In the genomic region with DNA sequence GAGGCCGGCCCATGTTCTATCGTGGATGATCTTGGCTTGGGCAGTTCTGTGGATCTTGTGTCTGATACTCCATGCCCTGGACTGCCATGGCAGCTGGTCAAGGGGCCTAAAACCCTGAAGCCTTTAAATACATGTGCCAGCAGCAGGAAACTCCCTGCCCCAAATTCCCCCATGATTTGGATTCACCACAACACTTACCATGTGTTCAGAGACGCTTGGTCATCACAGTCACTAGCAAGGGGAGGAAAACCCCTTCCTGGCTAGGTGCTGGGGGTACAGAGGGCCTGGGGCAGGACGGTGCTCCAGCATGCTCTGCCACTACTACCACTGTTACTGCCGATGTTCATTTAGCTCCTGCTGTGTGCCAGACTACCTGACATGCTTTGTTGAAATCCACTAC, we compare ENCODE assay signal across 24 cellular contexts.
DNase-seq lines count a peak whose midpoint lies in the region; ATAC-seq, FAIRE-seq and TF ChIP-seq lines count a peak whose summit lies in the region.
"Had no signal": no experiment of that assay in that cellular context is flagged by ENCODE, and none has a peak within 500 bp of the region (broad histone marks: within the 10 kb centered on the region; RNA-seq: fewer than 3 reads in every experiment).

No MANE protein-coding gene starts in this region.

- H3K36me3 Mint-ChIP-seq in natural killer cell treated with Interleukin-12 subunit alpha and Interleukin-12 subunit beta and Interleukin-15 and Interleukin-18, amount 100 ng/mL, for 72 hours = no peaks in the 10 kb centered on the region
- H3K36me3 Mint-ChIP-seq in natural killer cell = no peaks in the 10 kb centered on the region

- no peak for TF ChIP-seq EP300 in GM12878 (IDR thresholded peaks at IDR 0.05; ENCODE audit: borderline replicate concordance in 1 of 2, control insufficient read depth in 1 of 2, low read depth in 2 of 2, low read length in 2 of 2)

- no peak for TF ChIP-seq RAD21 in GM12878 (IDR thresholded peaks at IDR 0.05; ENCODE audit: insufficient read depth, low read depth, low read length)

- no peaks in the 10 kb centered on the region for H3K27me3 ChIP-seq in GM12878 (replicated peaks in 1 of 2; ENCODE audit: control insufficient read depth in 2 of 2, insufficient read depth in 2 of 2, low read length in 1 of 2)
- no peaks in the 10 kb centered on the region for H3K27me3 ChIP-seq in heart right ventricle
- no peaks in the 10 kb centered on the region for H3K27me3 ChIP-seq in thyroid gland
- H3K27me3 ChIP-seq: adrenal gland, brain microvascular endothelial cell, foreskin keratinocyte, hepatocyte, left lung, right lobe of liver, uterus had no signal

- POLR2A ChIA-PET in GM12878 (lab: Charles Lee) = interaction anchor here (0.6 kb wide), 1 partner anchor 852 kb away, joined by 3 read pairs; no protein-coding TSS in a partner anchor

- WGBS in GM12878 (ENCODE audit: insufficient coverage, insufficient replicate concordance, low lambda C conversion rate, missing lambda C conversion rate) = 40% methylated on average over 5 of the region's 5 CpGs
- 94 to 95% methylated on average over 5 of the region's 5 CpGs for WGBS in heart right ventricle, 2 donors
- WGBS in thyroid gland, 2 donors = 89 to 96% methylated on average over 5 of the region's 5 CpGs

- H3K4me3 Mint-ChIP-seq in natural killer cell treated with Interleukin-12 subunit alpha and Interleukin-12 subunit beta and Interleukin-15 and Interleukin-18, amount 100 ng/mL, for 72 hours = no peak overlapping the region
- no peak overlapping the region for H3K4me3 Mint-ChIP-seq in natural killer cell
- H3K4me3 Mint-ChIP-seq: CD4-positive, alpha-beta T cell; GM23338; naive thymus-derived CD4-positive, alpha-beta T cell had no signal

- H3K27ac Mint-ChIP-seq in natural killer cell treated with Interleukin-12 subunit alpha and Interleukin-12 subunit beta and Interleukin-15 and Interleukin-18, amount 100 ng/mL, for 72 hours = peak overlapping the region in 1 of 2 donors; percentile 76
- H3K27ac Mint-ChIP-seq in natural killer cell = no peak overlapping the region
- H3K27ac Mint-ChIP-seq: activated T-helper 2 cell treated with anti-CD3 and anti-CD28 coated beads, Interferon-gamma antibody, Interleukin-2, Interleukin-4, amounts not matched to agents 10 μg/mL and 5 μg/mL and 100 μg/mL, durations not matched to agents 14 hours and 24 hours and 36 hours; CD4-positive, alpha-beta T cell had no signal

- DNase-seq in natural killer cell treated with Interleukin-12 subunit alpha and Interleukin-12 subunit beta and Interleukin-15 and Interleukin-18, amount 100 ng/mL, for 72 hours (ENCODE audit: low spot score) = peak; percentile 59
- DNase-seq in natural killer cell (no peak), GM12878 (ENCODE audit: low read depth, low spot score) (peak; percentile 37), NCI-H2196 (lab: John Stamatoyannopoulos, UW; ENCODE audit: unreplicated experiment) (no peak), SIG-M5 treated with dmso at 0.1 percent for 504 hours (lab: John Stamatoyannopoulos, UW; ENCODE audit: unreplicated experiment) (no peak), heart right ventricle (no peak), thyroid gland (no peak)
- DNase-seq: adrenal gland; brain microvascular endothelial cell; CD4-positive, alpha-beta T cell; effector CD8-positive, alpha-beta T cell; foreskin keratinocyte; left lung; naive thymus-derived CD4-positive, alpha-beta T cell; NCI-H1694; right lobe of liver; T1000; uterus had no signal

- RAD21 ChIA-PET in GM12878 (lab: Charles Lee; ENCODE audit: unreplicated experiment) = no interaction called here

- no peaks in the 10 kb centered on the region for H3K9me3 Mint-ChIP-seq in natural killer cell treated with Interleukin-12 subunit alpha and Interleukin-12 subunit beta and Interleukin-15 and Interleukin-18, amount 100 ng/mL, for 72 hours
- H3K9me3 Mint-ChIP-seq in natural killer cell = no peaks in the 10 kb centered on the region
- H3K9me3 Mint-ChIP-seq: activated T-helper 2 cell treated with anti-CD3 and anti-CD28 coated beads, Interferon-gamma antibody, Interleukin-2, Interleukin-4, amounts not matched to agents 10 μg/mL and 5 μg/mL and 100 μg/mL, durations not matched to agents 14 hours and 24 hours and 36 hours; CD4-positive, alpha-beta T cell; GM23338; naive thymus-derived CD4-positive, alpha-beta T cell had no signal

- in situ Hi-C loops in GM12878 (cut with MboI) = no loop called here

- H2AFZ ChIP-seq in GM12878 (ENCODE audit: control insufficient read depth, low read depth, low read length) = no peak overlapping the region
- H2AFZ ChIP-seq: GM23338, hepatocyte, parathyroid adenoma had no signal

- no TSS peak for BruUV-seq in GM12878 (replicated peaks; lab: Mats Ljungman, UMichigan)

- no peak overlapping the region for H3K9ac ChIP-seq in GM12878 (ENCODE audit: control insufficient read depth, insufficient read depth, low read length)
- H3K9ac ChIP-seq: KMS-11, parathyroid adenoma had no signal

- H3K4me1 Mint-ChIP-seq in natural killer cell treated with Interleukin-12 subunit alpha and Interleukin-12 subunit beta and Interleukin-15 and Interleukin-18, amount 100 ng/mL, for 72 hours (ENCODE audit: low read depth in 2 of 2) = peaks cover 4 to 9% of the 10 kb centered on the region in 2 donors
- H3K4me1 Mint-ChIP-seq in natural killer cell = peaks cover 5% of the 10 kb centered on the region in 2 donors

- H3K4me1 ChIP-seq in GM12878 (ENCODE audit: control insufficient read depth, insufficient read depth, low read length) (peaks cover 25% of the 10 kb centered on the region), heart right ventricle (peaks cover 8 to 40% (median 33%) of the 10 kb centered on the region in 9 donors), thyroid gland (no peaks in the 10 kb centered on the region)
- H3K4me1 ChIP-seq: adrenal gland, foreskin keratinocyte, left lung, parathyroid adenoma, right lobe of liver had no signal

- intact Hi-C loops in natural killer cell (cut with micrococcal nuclease) (no loop called here), GM12878 (cut with micrococcal nuclease; ENCODE audit: unreplicated experiment) (no loop called here), heart right ventricle (cut with DNase I) (no loop called here), thyroid gland (cut with DNase I) (no loop called here)

- H3K27me3 Mint-ChIP-seq in natural killer cell treated with Interleukin-12 subunit alpha and Interleukin-12 subunit beta and Interleukin-15 and Interleukin-18, amount 100 ng/mL, for 72 hours = no peaks in the 10 kb centered on the region
- H3K27me3 Mint-ChIP-seq in natural killer cell (ENCODE audit: low read depth in 2 of 2) = no peaks in the 10 kb centered on the region
- H3K27me3 Mint-ChIP-seq: CD4-positive, alpha-beta T cell; naive thymus-derived CD4-positive, alpha-beta T cell had no signal

- no peak for FAIRE-seq in GM12878 (lab: Jason Lieb, UNC)

- H3K4me2 ChIP-seq in GM12878 (ENCODE audit: control insufficient read depth, insufficient read depth) = no peak overlapping the region
- H3K4me2 ChIP-seq: GM23338, hepatocyte, KMS-11 had no signal

- CTCF ChIA-PET in GM12878 (lab: Yijun Ruan, JAX) = no interaction called here

- TF ChIP-seq POLR2A in GM12878 (IDR thresholded peaks at IDR 0.05; ENCODE audit: low read depth, low read length) (no peak), thyroid gland (IDR thresholded peaks at IDR 0.05) (no peak)

- H3K27ac ChIP-seq in GM12878 (ENCODE audit: control insufficient read depth, insufficient read depth) (peak overlapping the region; percentile 59), heart right ventricle (no peak overlapping the region), thyroid gland (no peak overlapping the region)
- H3K27ac ChIP-seq: adrenal gland, brain microvascular endothelial cell, foreskin keratinocyte, hepatocyte, KMS-11, left lung, parathyroid adenoma, right lobe of liver, uterus had no signal

- no peaks in the 10 kb centered on the region for H4K20me1 ChIP-seq in GM12878 (ENCODE audit: control insufficient read depth, insufficient read depth)

- H3K36me3 ChIP-seq in GM12878 (ENCODE audit: control insufficient read depth in 2 of 2, insufficient read depth in 2 of 2, low read length in 1 of 2) = no peaks in the 10 kb centered on the region
- H3K36me3 ChIP-seq in heart right ventricle = no peaks in the 10 kb centered on the region
- no peaks in the 10 kb centered on the region for H3K36me3 ChIP-seq in thyroid gland
- H3K36me3 ChIP-seq: adrenal gland, brain microvascular endothelial cell, right lobe of liver, uterus had no signal

- SMC1A ChIA-PET in GM12878 (lab: Charles Lee; ENCODE audit: uncharacterized antibody, unreplicated experiment) = no interaction called here

- peak; percentile 47 to 67 for ATAC-seq in natural killer cell treated with Interleukin-12 subunit alpha and Interleukin-12 subunit beta and Interleukin-15 and Interleukin-18, amount 100 ng/mL, for 72 hours
- ATAC-seq in natural killer cell (no peak), GM21717 (IDR thresholded peaks at IDR 0.05; ENCODE audit: unreplicated experiment) (peak; percentile 47), GM12878 (peak; percentile 87), heart right ventricle (no peak)
- ATAC-seq: foreskin keratinocyte; GM23338; left lung; naive thymus-derived CD4-positive, alpha-beta T cell; right lobe of liver had no signal

- no peaks in the 10 kb centered on the region for H3K9me3 ChIP-seq in GM12878 (replicated peaks; ENCODE audit: control insufficient read depth, insufficient read depth, low read length)
- no peaks in the 10 kb centered on the region for H3K9me3 ChIP-seq in heart right ventricle
- H3K9me3 ChIP-seq in thyroid gland = no peaks in the 10 kb centered on the region
- H3K9me3 ChIP-seq: adrenal gland, left lung, right lobe of liver, uterus had no signal

- no peaks in the 10 kb centered on the region for H3K79me2 ChIP-seq in GM12878 (ENCODE audit: control insufficient read depth, insufficient read depth, low read length)
- H3K79me2 ChIP-seq: hepatocyte, parathyroid adenoma had no signal

- H3K4me3 ChIP-seq in GM12878 (no peak overlapping the region), heart right ventricle (no peak overlapping the region), thyroid gland (replicated peaks in 1 of 3) (no peak overlapping the region)
- H3K4me3 ChIP-seq: adrenal gland, GM23338, hepatocyte, left lung, right lobe of liver, uterus had no signal

- TF ChIP-seq CTCF in natural killer cell (IDR thresholded peaks at IDR 0.05) (no peak), GM12878 (IDR thresholded peaks at IDR 0.05 in 2 of 3, conservative IDR thresholded peaks at IDR 0.05 in 1 of 3; ENCODE audit: control insufficient read depth in 2 of 3, extremely low read depth in 1 of 3, insufficient read depth in 1 of 3, low read depth in 3 of 3, low read length in 3 of 3) (no peak), heart right ventricle (IDR thresholded peaks at IDR 0.05) (no peak), thyroid gland (IDR thresholded peaks at IDR 0.05) (no peak)

TF ChIP-seq in GM12878, 131 proteins besides CTCF, POLR2A, EP300 and RAD21 (continues in another document):
- TF ChIP-seq LARP7 (IDR thresholded peaks at IDR 0.05) (no peak), POLR2AphosphoS5 (IDR thresholded peaks at IDR 0.05; ENCODE audit: low read length) (peak; percentile 33; the same call in 1 of the 2 replicates), YY1 (IDR thresholded peaks at IDR 0.05; ENCODE audit: low read depth, low read length) (0 out of 2 replicates have a peak, but pooled peaks have one; percentile 21), RUNX3 (IDR thresholded peaks at IDR 0.05; ENCODE audit: low read length) (peak; percentile 64; the same call in 1 of the 2 replicates)

Comparison
In these comparisons a context has a peak if more than half of its experiments do, and no peak if none do; other contexts are left out.
1. ATAC-seq: peak in natural killer cell treated with Interleukin-12 subunit alpha and Interleukin-12 subunit beta and Interleukin-15 and Interleukin-18, amount 100 ng/mL, for 72 hours (2 of 2), GM21717 (single experiment) and GM12878 (single experiment); none in natural killer cell (0 of 3) and heart right ventricle (0 of 8).
2. DNase-seq: peak in natural killer cell treated with Interleukin-12 subunit alpha and Interleukin-12 subunit beta and Interleukin-15 and Interleukin-18, amount 100 ng/mL, for 72 hours (single experiment) and GM12878 (single experiment); none in natural killer cell (single experiment), NCI-H2196 (single experiment), SIG-M5 treated with dmso at 0.1 percent for 504 hours (single experiment), heart right ventricle (0 of 2) and thyroid gland (0 of 2).